ENCODE assay signal across 15 cellular contexts in genomic region chr7:48170506-48170905, GRCh38. TPM values are rescaled to one million over a fixed set of nuclear protein-coding genes. Genes with fewer than 3 reads are reported as not detected.
DNase-seq lines count a peak whose midpoint lies in the region; ATAC-seq and TF ChIP-seq lines count a peak whose summit lies in the region.
"Had no signal": no experiment of that assay in that cellular context is flagged by ENCODE, and none has a peak within 500 bp of the region (broad histone marks: within the 10 kb centered on the region; RNA-seq: fewer than 3 reads in every experiment).

No MANE protein-coding gene starts in this region.

- no peaks in the 10 kb centered on the region for H3K9me3 ChIP-seq in effector memory CD4-positive, alpha-beta T cell (ENCODE audit: control insufficient read depth, low read length)
- H3K9me3 ChIP-seq in thyroid gland, result no peaks in the 10 kb centered on the region

- no peaks in the 10 kb centered on the region for H3K9me3 Mint-ChIP-seq in activated CD4-positive, alpha-beta T cell treated with anti-CD3 and anti-CD28 coated beads for 36 hours (ENCODE audit: low read depth)

- no peak overlapping the region for H3K4me3 ChIP-seq in NB4 (ENCODE audit: low read depth, low read length)
- H3K4me3 ChIP-seq in effector memory CD4-positive, alpha-beta T cell (ENCODE audit: insufficient read depth, low read depth, low read length, poor library complexity, severe bottlenecking), result no peak overlapping the region
- no peak overlapping the region for H3K4me3 ChIP-seq in thyroid gland (replicated peaks in 1 of 3)
- H3K4me3 ChIP-seq: A549 had no signal

- intact Hi-C loops in activated CD4-positive, alpha-beta T cell treated with anti-CD3 and anti-CD28 coated beads for 36 hours (cut with DNase I, micrococcal nuclease), result no loop called here
- intact Hi-C loops in thyroid gland (cut with DNase I), result no loop called here

- no peaks in the 10 kb centered on the region for H3K27me3 ChIP-seq in effector memory CD4-positive, alpha-beta T cell (replicated peaks; ENCODE audit: control insufficient read depth, insufficient read depth, low read length, poor library complexity, severe bottlenecking)
- no peaks in the 10 kb centered on the region for H3K27me3 ChIP-seq in thyroid gland

- 77 to 78% methylated on average over 3 of the region's 3 CpGs for WGBS in thyroid gland, 2 donors

- H3K27ac Mint-ChIP-seq in activated CD4-positive, alpha-beta T cell treated with anti-CD3 and anti-CD28 coated beads for 36 hours, result no peak overlapping the region

- CTCF ChIA-PET in activated CD4-positive, alpha-beta T cell treated with anti-CD3 and anti-CD28 coated beads for 36 hours (lab: Charles Lee), result no interaction called here

- POLR2A ChIA-PET in activated CD4-positive, alpha-beta T cell treated with anti-CD3 and anti-CD28 coated beads for 36 hours (lab: Charles Lee), result no interaction called here

- TF ChIP-seq CTCF in NB4 (IDR thresholded peaks at IDR 0.05; ENCODE audit: low read depth, low read length), result no peak
- TF ChIP-seq CTCF in thyroid gland (IDR thresholded peaks at IDR 0.05), result no peak

- H3K4me1 ChIP-seq in effector memory CD4-positive, alpha-beta T cell (ENCODE audit: control insufficient read depth, insufficient read depth, low read length, poor library complexity, severe bottlenecking), result no peaks in the 10 kb centered on the region
- no peaks in the 10 kb centered on the region for H3K4me1 ChIP-seq in thyroid gland

- H3K4me1 Mint-ChIP-seq in activated CD4-positive, alpha-beta T cell treated with anti-CD3 and anti-CD28 coated beads for 36 hours, result no peaks in the 10 kb centered on the region

- H3K4me3 Mint-ChIP-seq in activated CD4-positive, alpha-beta T cell treated with anti-CD3 and anti-CD28 coated beads for 36 hours, result no peak overlapping the region

- no peaks in the 10 kb centered on the region for H3K36me3 Mint-ChIP-seq in activated CD4-positive, alpha-beta T cell treated with anti-CD3 and anti-CD28 coated beads for 36 hours (ENCODE audit: low read depth)

- DNase-seq in SKM-1 treated with dmso at 0.1 percent for 144 hours (lab: John Stamatoyannopoulos, UW; ENCODE audit: unreplicated experiment), result peak; percentile 44
- no peak for DNase-seq in SKM-1 (lab: John Stamatoyannopoulos, UW; ENCODE audit: unreplicated experiment)
- DNase-seq in NB4 (ENCODE audit: low read depth), result peak; percentile 84
- DNase-seq in epithelial cell of prostate (ENCODE audit: low read depth, low spot score), result no peak
- DNase-seq in activated CD4-positive, alpha-beta T cell treated with anti-CD3 and anti-CD28 coated beads for 36 hours, result no peak
- DNase-seq in effector memory CD4-positive, alpha-beta T cell, result no peak
- DNase-seq in 8988T, result no peak
- no peak for DNase-seq in thyroid gland
- DNase-seq: NCI-H1694 treated with DMSO at 0.1 percent for 48 hours, NCI-H2227 treated with DMSO at 0.1 percent for 48 hours, NCI-H510A treated with DMSO at 0.1 percent for 48 hours, Right ventricle myocardium superior had no signal

- no peak for TF ChIP-seq POLR2A in NB4 (IDR thresholded peaks at IDR 0.05; ENCODE audit: extremely low read depth, insufficient read length)
- no peak for TF ChIP-seq POLR2A in thyroid gland (IDR thresholded peaks at IDR 0.05)

- peak overlapping the region; percentile 62 for H3K27ac ChIP-seq in epithelial cell of prostate
- no peak overlapping the region for H3K27ac ChIP-seq in effector memory CD4-positive, alpha-beta T cell (ENCODE audit: insufficient read depth, low read length, poor library complexity, severe bottlenecking)
- H3K27ac ChIP-seq in thyroid gland, result no peak overlapping the region
- H3K27ac ChIP-seq: A549, C4-2B had no signal

- no peak for ATAC-seq in activated CD4-positive, alpha-beta T cell treated with anti-CD3 and anti-CD28 coated beads for 36 hours

- H3K36me3 ChIP-seq in effector memory CD4-positive, alpha-beta T cell (ENCODE audit: control insufficient read depth, insufficient read depth, low read length), result no peaks in the 10 kb centered on the region
- no peaks in the 10 kb centered on the region for H3K36me3 ChIP-seq in thyroid gland

- H3K27me3 Mint-ChIP-seq in activated CD4-positive, alpha-beta T cell treated with anti-CD3 and anti-CD28 coated beads for 36 hours, result peaks cover 2% of the 10 kb centered on the region

RNA-seq across cellular contexts. Expression of gene ABCA13, which starts 0.8 kb away (rescaled TPM):
- not detected for total RNA-seq in activated CD4-positive, alpha-beta T cell treated with anti-CD3 and anti-CD28 coated beads for 36 hours
- total RNA-seq in thyroid gland, result 10 to 100 TPM in 3 of 4 donors, 1 to 10 TPM in 1; 7.6 to 13.3 (median 11.7) TPM
- total RNA-seq: OCI-LY7 had no signal

Comparison
In these comparisons a context has a peak if more than half of its experiments do, and no peak if none do; other contexts are left out.
1. DNase-seq: peak in SKM-1 treated with dmso at 0.1 percent for 144 hours (single experiment) and NB4 (single experiment); none in SKM-1 (single experiment), epithelial cell of prostate (single experiment), activated CD4-positive, alpha-beta T cell treated with anti-CD3 and anti-CD28 coated beads for 36 hours (single experiment), effector memory CD4-positive, alpha-beta T cell (0 of 3), 8988T (single experiment) and thyroid gland (0 of 2).
2. RNA of gene ABCA13, which starts 0.8 kb away (total RNA-seq): 7.6 to 13.3 TPM in thyroid gland; not detected in activated CD4-positive, alpha-beta T cell treated with anti-CD3 and anti-CD28 coated beads for 36 hours; every median in the first group is over 4 times any median in the second.